24 cellular contexts compared by ENCODE assay signal in the genomic region with DNA sequence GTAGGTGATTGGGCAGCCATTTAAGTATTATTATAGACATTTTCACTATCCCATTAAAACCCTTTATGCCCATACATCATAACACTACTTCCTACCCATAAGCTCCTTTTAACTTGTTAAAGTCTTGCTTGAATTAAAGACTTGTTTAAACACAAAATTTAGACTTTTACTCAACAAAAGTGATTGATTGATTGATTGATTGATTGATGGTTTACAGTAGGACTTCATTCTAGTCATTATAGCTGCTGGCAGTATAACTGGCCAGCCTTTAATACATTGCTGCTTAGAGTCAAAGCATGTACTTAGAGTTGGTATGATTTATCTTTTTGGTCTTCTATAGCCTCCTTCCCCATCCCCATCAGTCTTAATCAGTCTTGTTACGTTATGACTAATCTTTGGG. TPM values are rescaled to one million over a fixed set of nuclear protein-coding genes. Genes with fewer than 3 reads are reported as not detected.
DNase-seq lines count a peak whose midpoint lies in the region; FAIRE-seq and TF ChIP-seq lines count a peak whose summit lies in the region.
"Had no signal": no experiment of that assay in that cellular context is flagged by ENCODE, and none has a peak within 500 bp of the region (broad histone marks: within the 10 kb centered on the region; RNA-seq: fewer than 3 reads in every experiment).

No MANE protein-coding gene starts in this region.

- H3K4me3 ChIP-seq in OCI-LY7 (ENCODE audit: low read depth, low read length, poor library complexity, severe bottlenecking), result no peak overlapping the region
- H3K4me3 ChIP-seq: A549; BLaER1 treated with 17β-estradiol and CSF1 and Interleukin-3, amounts not matched to agents 10 nM and 100 nM; GM23338 had no signal

- CTCF ChIA-PET in OCI-LY7 (lab: Charles Lee; ENCODE audit: unreplicated experiment), result no interaction called here

- no peak overlapping the region for H3K4me3 Mint-ChIP-seq in chondrocyte (ENCODE audit: unreplicated experiment)
- H3K4me3 Mint-ChIP-seq: CD14-positive monocyte; CD4-positive, alpha-beta T cell; CD8-positive, alpha-beta memory T cell; GM23338; H9; HFFc6 had no signal

- no peaks in the 10 kb centered on the region for H3K9me2 ChIP-seq in OCI-LY7 (ENCODE audit: insufficient read depth, low read length)

- TF ChIP-seq CTCF in OCI-LY7 (conservative IDR thresholded peaks at IDR 0.05; ENCODE audit: low read length), result no peak
- no peak for TF ChIP-seq CTCF in chondrocyte (IDR thresholded peaks at IDR 0.05)

- no peak for DNase-seq in GM12892 (ENCODE audit: insufficient read length)
- no peak for DNase-seq in OCI-LY7 (ENCODE audit: low spot score)
- DNase-seq in amniotic epithelial cell (ENCODE audit: low read depth), result peak; percentile 73
- peak; percentile 37 for DNase-seq in iris pigment epithelial cell (ENCODE audit: low read depth)
- no peak for DNase-seq in NK-92 treated with Interleukin-12 subunit alpha and Interleukin-12 subunit beta, amount 100 ng/mL, for 24 hours (lab: John Stamatoyannopoulos, UW)
- DNase-seq in chondrocyte (ENCODE audit: low spot score), result no peak
- DNase-seq in DMS 273 treated with DMSO at 0.1 percent for 48 hours (lab: John Stamatoyannopoulos, UW), result no peak
- DNase-seq: 8988T; ACHN; AML-193; BE2C; Calu3; CD4-positive, alpha-beta T cell; CD8-positive, alpha-beta memory T cell; DMS153; DND-41; H9; HFFc6 had no signal

- peaks cover 4% of the 10 kb centered on the region for H3K27me3 Mint-ChIP-seq in chondrocyte (ENCODE audit: low read depth)
- H3K27me3 Mint-ChIP-seq: CD4-positive, alpha-beta T cell had no signal

- TSS peak; percentile 4 for BruUV-seq in OCI-LY7 (replicated peaks; lab: Mats Ljungman, UMichigan)

- intact Hi-C loops in OCI-LY7 (cut with micrococcal nuclease; ENCODE audit: unreplicated experiment), result no loop called here

- TF ChIP-seq POLR2A in GM12892 (IDR thresholded peaks at IDR 0.05; ENCODE audit: low read depth, low read length), result no peak

- no peaks in the 10 kb centered on the region for H3K9me3 ChIP-seq in OCI-LY7 (ENCODE audit: low read length)
- H3K9me3 ChIP-seq: A549; BE2C; BLaER1 treated with 17β-estradiol and CSF1 and Interleukin-3, amounts not matched to agents 10 nM and 100 nM had no signal

- H3K27ac Mint-ChIP-seq in chondrocyte (ENCODE audit: unreplicated experiment), result no peak overlapping the region
- H3K27ac Mint-ChIP-seq: CD14-positive monocyte; CD4-positive, alpha-beta T cell; CD8-positive, alpha-beta memory T cell; GM23338; H9; HFFc6 had no signal

- POLR2A ChIA-PET in OCI-LY7 (lab: Charles Lee), result no interaction called here

- H3K4me1 Mint-ChIP-seq in chondrocyte (ENCODE audit: low read depth), result no peaks in the 10 kb centered on the region
- H3K4me1 Mint-ChIP-seq: CD14-positive monocyte, GM23338, H9 had no signal

- no peak overlapping the region for H2AFZ ChIP-seq in OCI-LY7 (ENCODE audit: low read length)
- H2AFZ ChIP-seq: GM23338 had no signal

- peaks cover 3% of the 10 kb centered on the region; the same call in 1 of the 2 replicates for H3K79me2 ChIP-seq in OCI-LY7 (ENCODE audit: insufficient read depth, low read depth, low read length)

- no peaks in the 10 kb centered on the region for H3K9me3 Mint-ChIP-seq in chondrocyte (ENCODE audit: low read depth)
- H3K9me3 Mint-ChIP-seq: CD14-positive monocyte; CD4-positive, alpha-beta T cell; CD8-positive, alpha-beta memory T cell; GM23338; HFFc6 had no signal

- peak; percentile 14 for FAIRE-seq in GM12892 (lab: Jason Lieb, UNC)
- FAIRE-seq: A549, G401.6, GM18507 had no signal

- H3K4me1 ChIP-seq in OCI-LY7 (ENCODE audit: insufficient read depth, low read length, poor library complexity, severe bottlenecking), result no peaks in the 10 kb centered on the region
- H3K4me1 ChIP-seq: A549; BE2C; BLaER1 treated with 17β-estradiol and CSF1 and Interleukin-3, amounts not matched to agents 10 nM and 100 nM had no signal

- H4K20me1 ChIP-seq in OCI-LY7 (ENCODE audit: insufficient read depth, low read length), result no peaks in the 10 kb centered on the region

- H3K36me3 ChIP-seq in OCI-LY7 (ENCODE audit: insufficient read depth, low read length), result peaks cover 43% of the 10 kb centered on the region

- H3K4me2 ChIP-seq in OCI-LY7 (ENCODE audit: low read length), result no peak overlapping the region
- H3K4me2 ChIP-seq: A549; BLaER1 treated with 17β-estradiol and CSF1 and Interleukin-3, amounts not matched to agents 10 nM and 100 nM; GM23338 had no signal

- peaks cover 4% of the 10 kb centered on the region for H3K36me3 Mint-ChIP-seq in chondrocyte (ENCODE audit: low read depth)

- no peak overlapping the region for H3K27ac ChIP-seq in OCI-LY7 (ENCODE audit: low read depth, low read length, poor library complexity, severe bottlenecking)
- H3K27ac ChIP-seq: A549; BLaER1 treated with 17β-estradiol and CSF1 and Interleukin-3, amounts not matched to agents 10 nM and 100 nM had no signal

RNA-seq across cellular contexts. Expression of a gene that starts 16.3 kb away (rescaled TPM):
- 134 TPM for polyA plus RNA-seq in GM12892 (2012; ENCODE audit: missing spikeins)
- total RNA-seq in OCI-LY7 (2014; rRNA removed; shearing (Covaris generic)), result 13.5 and 14.5 TPM in 2 replicates
- total RNA-seq in OCI-LY7 (2022), result 96.6 and 101 TPM in 2 replicates
- total RNA-seq in chondrocyte, result 17.3 to 22.4 TPM (median 17.4 TPM) in 3 replicates

Comparison
In these comparisons a context has a peak if more than half of its experiments do, and no peak if none do; other contexts are left out.
1. DNase-seq: peak in amniotic epithelial cell (single experiment) and iris pigment epithelial cell (single experiment); none in GM12892 (single experiment), OCI-LY7 (single experiment), NK-92 treated with Interleukin-12 subunit alpha and Interleukin-12 subunit beta, amount 100 ng/mL, for 24 hours (single experiment), chondrocyte (single experiment) and DMS 273 treated with DMSO at 0.1 percent for 48 hours (single experiment).